ENCODE assay signal across 1 cellular context in the genomic region with DNA sequence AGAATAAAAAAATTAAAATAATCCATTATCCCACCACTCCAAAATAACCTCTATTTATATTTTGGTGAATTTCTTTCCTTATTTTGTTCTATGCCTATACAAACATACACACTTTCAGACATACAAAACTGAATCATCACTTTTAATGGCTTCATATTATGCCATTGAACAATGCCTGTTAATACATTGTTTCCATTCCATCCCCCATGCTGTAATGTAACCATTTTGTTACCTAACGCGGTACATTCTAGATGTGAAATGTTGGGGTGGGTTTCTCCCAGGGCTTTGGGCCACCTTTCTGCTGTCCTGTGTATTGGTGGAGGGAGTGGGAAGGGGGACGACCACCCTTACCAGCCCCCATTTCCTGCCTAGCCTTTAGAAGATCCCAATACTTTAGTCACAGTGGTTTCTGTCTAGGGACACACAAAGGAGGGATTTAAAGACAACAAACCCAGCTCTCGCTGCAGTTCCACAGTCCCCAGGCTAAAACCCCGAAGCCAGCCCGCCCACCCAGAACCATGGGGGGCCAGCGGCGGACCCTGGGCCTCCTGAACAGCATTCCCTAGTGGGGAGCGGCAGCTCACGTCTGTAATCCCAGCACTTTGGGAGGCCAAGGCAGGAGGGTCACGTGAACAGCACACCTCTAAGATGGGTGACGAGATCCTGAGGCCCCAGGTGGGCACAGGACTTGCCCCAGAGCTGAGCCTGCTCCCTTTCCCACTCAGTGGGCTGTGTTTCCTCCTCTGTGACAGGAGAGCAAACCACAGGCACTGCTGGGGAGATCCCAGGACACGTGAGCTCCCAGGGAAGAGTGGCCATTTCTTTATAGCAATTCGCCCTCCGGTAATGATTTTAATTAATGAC.
TF ChIP-seq lines count a peak whose summit lies in the region.

No MANE protein-coding gene starts in this region.

TF ChIP-seq in IMR-90, 13 proteins besides CTCF, POLR2A, EP300 and RAD21 (continued from another document):
- TF ChIP-seq RFX5 (IDR thresholded peaks at IDR 0.05; ENCODE audit: low read depth, low read length) (no peak), NFE2L2 (IDR thresholded peaks at IDR 0.05; ENCODE audit: low read depth, low read length) (no peak), FOS (IDR thresholded peaks at IDR 0.05; ENCODE audit: low read depth, low read length) (no peak), MXI1 (IDR thresholded peaks at IDR 0.05; ENCODE audit: borderline replicate concordance, low read depth, low read length) (no peak), BHLHE40 (IDR thresholded peaks at IDR 0.05; ENCODE audit: low read depth, low read length) (0 out of 2 replicates have a peak, but pooled peaks have one; percentile 11), SMC3 (IDR thresholded peaks at IDR 0.05; ENCODE audit: low read depth, low read length) (no peak), CHD1 (IDR thresholded peaks at IDR 0.05; ENCODE audit: low read depth, low read length) (no peak), MAZ (IDR thresholded peaks at IDR 0.05; ENCODE audit: borderline replicate concordance, low read depth, low read length) (no peak)
